Comparison of ENCODE assay signal across 8 cellular contexts in the genomic region with DNA sequence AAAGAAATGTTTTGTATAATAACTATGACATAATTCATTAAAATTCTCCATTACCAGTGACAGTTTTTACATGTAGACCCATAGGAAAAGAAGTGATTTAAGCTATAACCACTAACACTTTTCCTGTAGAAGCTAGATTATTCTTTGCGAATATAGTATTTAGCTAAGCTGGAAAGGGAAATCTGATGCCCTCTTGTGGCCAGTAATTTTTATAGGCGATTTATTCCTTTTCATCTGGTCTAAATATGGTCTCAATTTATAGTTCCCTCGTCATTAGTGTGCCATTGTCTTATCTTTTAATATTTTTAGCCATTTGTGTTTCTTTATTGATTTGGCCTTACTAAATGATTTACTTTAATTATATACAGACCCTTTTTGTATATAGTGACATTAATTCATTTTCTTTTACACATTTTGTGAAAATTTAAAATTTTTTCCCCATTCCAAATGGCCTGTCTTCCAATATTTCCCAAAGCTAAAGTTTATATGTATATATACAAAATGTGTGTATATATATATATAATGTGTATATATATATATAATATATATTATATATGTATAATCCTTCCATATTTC. TPM values are rescaled to one million over a fixed set of nuclear protein-coding genes. Genes with fewer than 3 reads are reported as not detected.
DNase-seq lines count a peak whose midpoint lies in the region; ATAC-seq and TF ChIP-seq lines count a peak whose summit lies in the region.

No MANE protein-coding gene starts in this region.

- H3K4me3 ChIP-seq in LNCaP clone FGC (ENCODE audit: low read depth, low read length), result no peak overlapping the region
- H3K4me3 ChIP-seq in SJCRH30, result no peak overlapping the region
- no peak overlapping the region for H3K4me3 ChIP-seq in ovary

- H3K27ac ChIP-seq in SJCRH30, result no peak overlapping the region
- no peak overlapping the region for H3K27ac ChIP-seq in ovary

- no peak for TF ChIP-seq POLR2A in ovary (IDR thresholded peaks at IDR 0.05)
- no peak for TF ChIP-seq POLR2A in GM18505 (IDR thresholded peaks at IDR 0.05; ENCODE audit: borderline replicate concordance, extremely low read depth, insufficient read depth, insufficient read length)

- peak; percentile 49 for TF ChIP-seq CTCF in LNCaP clone FGC (IDR thresholded peaks at IDR 0.05; ENCODE audit: control insufficient read depth, extremely low read depth, insufficient read depth)
- TF ChIP-seq CTCF in ovary (IDR thresholded peaks at IDR 0.05), result peak; percentile 29 to 47 (median 39)

- no peaks in the 10 kb centered on the region for H3K27me3 ChIP-seq in SJCRH30
- no peaks in the 10 kb centered on the region for H3K27me3 ChIP-seq in ovary

- DNase-seq in NCI-H510A treated with DMSO at 0.1 percent for 48 hours (lab: John Stamatoyannopoulos, UW), result peak; percentile 44
- no peak for DNase-seq in NCI-H510A (lab: John Stamatoyannopoulos, UW)
- DNase-seq in LNCaP clone FGC (ENCODE audit: low read depth), result peak; percentile 37
- DNase-seq in SJCRH30, result peak; percentile 5 to 70
- DNase-seq in fibroblast of gingiva (ENCODE audit: low read depth), result peak; percentile 53
- no peak for DNase-seq in ovary

- TF ChIP-seq EP300 in ovary (IDR thresholded peaks at IDR 0.05), result no peak

- 0 to 4% (median 2%) methylated on average over 3 of the region's 3 CpGs for WGBS in ovary, 3 donors

- peaks cover 9% of the 10 kb centered on the region for H3K36me3 ChIP-seq in SJCRH30
- H3K36me3 ChIP-seq in ovary, result no peaks in the 10 kb centered on the region

- no peaks in the 10 kb centered on the region for H3K9me3 ChIP-seq in SJCRH30 (replicated peaks)
- no peaks in the 10 kb centered on the region for H3K9me3 ChIP-seq in ovary

- intact Hi-C loops in ovary (cut with DNase I), result no loop called here

- no peaks in the 10 kb centered on the region for H3K4me1 ChIP-seq in SJCRH30
- no peaks in the 10 kb centered on the region for H3K4me1 ChIP-seq in ovary (ENCODE audit: insufficient read depth)

- no peak for ATAC-seq in GM18505 (IDR thresholded peaks at IDR 0.05; ENCODE audit: unreplicated experiment)
- ATAC-seq in HG02870 (IDR thresholded peaks at IDR 0.05; ENCODE audit: unreplicated experiment), result no peak

RNA-seq across cellular contexts. Expression of gene BTG3, which starts 26.7 kb away (rescaled TPM):
- total RNA-seq in SJCRH30 (2014; rRNA removed; shearing (Covaris generic)), result 58.2 and 58.9 TPM in 2 replicates
- total RNA-seq in ovary, result 100 to 1,000 TPM in 1 of 7 donors, 10 to 100 TPM in 6; 16.7 to 181 (median 24.5) TPM
- polyA plus RNA-seq in ovary, result 10 to 100 TPM; 22.6 to 28.3 TPM

Comparison
In these comparisons a context has a peak if more than half of its experiments do, and no peak if none do; other contexts are left out.
1. DNase-seq: peak in NCI-H510A treated with DMSO at 0.1 percent for 48 hours (single experiment), LNCaP clone FGC (single experiment), SJCRH30 (2 of 2) and fibroblast of gingiva (single experiment); none in NCI-H510A (single experiment) and ovary (0 of 5).